ENCODE assay signal across 2 cellular contexts in the genomic region with DNA sequence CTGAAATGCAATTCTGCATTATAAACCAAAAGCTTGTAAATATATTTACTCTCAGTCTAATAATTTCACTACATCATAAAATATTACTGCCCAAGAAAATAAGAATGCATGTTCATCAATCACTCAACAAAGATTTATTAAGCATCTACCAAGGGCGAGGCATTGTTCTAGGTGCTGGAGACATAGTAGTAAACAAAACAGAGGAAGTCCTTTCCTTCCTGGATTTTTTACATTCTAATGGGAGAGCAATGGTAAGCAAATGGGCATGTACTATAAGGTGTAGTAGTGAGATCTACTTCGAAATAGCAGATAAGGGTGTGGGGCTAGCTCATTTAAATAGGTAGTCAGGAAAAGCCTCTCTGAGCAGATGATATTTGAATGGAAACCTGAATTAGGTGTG.
TF ChIP-seq lines count a peak whose summit lies in the region.

No MANE protein-coding gene starts in this region.

TF ChIP-seq in GM23338, 12 proteins besides CTCF, POLR2A, EP300 and RAD21:
- no peak for TF ChIP-seq CREB1 (CRISPR knock-in tag; IDR thresholded peaks at IDR 0.05; ENCODE audit: low read depth)
- no peak for TF ChIP-seq ZNF114 (CRISPR knock-in tag; IDR thresholded peaks at IDR 0.05)
- TF ChIP-seq NANOG (IDR thresholded peaks at IDR 0.05; ENCODE audit: borderline replicate concordance), result no peak
- TF ChIP-seq ZNF331 (CRISPR knock-in tag; IDR thresholded peaks at IDR 0.05; ENCODE audit: low read depth), result no peak
- no peak for TF ChIP-seq JUNB (IDR thresholded peaks at IDR 0.05; ENCODE audit: unreplicated experiment)

TF ChIP-seq in SK-N-SH, 30 proteins besides CTCF, POLR2A, EP300 and RAD21:
- TF ChIP-seq, protein P1, sequence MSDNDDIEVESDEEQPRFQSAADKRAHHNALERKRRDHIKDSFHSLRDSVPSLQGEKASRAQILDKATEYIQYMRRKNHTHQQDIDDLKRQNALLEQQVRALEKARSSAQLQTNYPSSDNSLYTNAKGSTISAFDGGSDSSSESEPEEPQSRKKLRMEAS (IDR thresholded peaks at IDR 0.05; ENCODE audit: low read depth), result no peak
- TF ChIP-seq, protein P2, sequence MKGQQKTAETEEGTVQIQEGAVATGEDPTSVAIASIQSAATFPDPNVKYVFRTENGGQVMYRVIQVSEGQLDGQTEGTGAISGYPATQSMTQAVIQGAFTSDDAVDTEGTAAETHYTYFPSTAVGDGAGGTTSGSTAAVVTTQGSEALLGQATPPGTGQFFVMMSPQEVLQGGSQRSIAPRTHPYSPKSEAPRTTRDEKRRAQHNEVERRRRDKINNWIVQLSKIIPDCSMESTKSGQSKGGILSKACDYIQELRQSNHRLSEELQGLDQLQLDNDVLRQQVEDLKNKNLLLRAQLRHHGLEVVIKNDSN (IDR thresholded peaks at IDR 0.05; ENCODE audit: borderline replicate concordance, low read depth), result no peak
- TF ChIP-seq SIN3A (IDR thresholded peaks at IDR 0.05; ENCODE audit: borderline replicate concordance, low read depth, low read length) (no peak), YY1 (IDR thresholded peaks at IDR 0.05; ENCODE audit: low read depth) (no peak), FOSL2 (IDR thresholded peaks at IDR 0.05; ENCODE audit: borderline replicate concordance, low read depth) (no peak), NFIC (IDR thresholded peaks at IDR 0.05; ENCODE audit: borderline replicate concordance) (no peak), MEF2A (IDR thresholded peaks at IDR 0.05; ENCODE audit: borderline replicate concordance, low read depth) (no peak), FOXJ3 (CRISPR knock-in tag; IDR thresholded peaks at IDR 0.05) (no peak), RXRA (IDR thresholded peaks at IDR 0.05; ENCODE audit: borderline replicate concordance, low read depth) (no peak), RCOR1 (IDR thresholded peaks at IDR 0.05; ENCODE audit: low read length) (no peak), TEAD4 (IDR thresholded peaks at IDR 0.05; ENCODE audit: borderline replicate concordance, insufficient read depth) (no peak), EZH2phosphoT487 (IDR thresholded peaks at IDR 0.05; ENCODE audit: borderline replicate concordance, low read depth) (no peak), RFX5 (IDR thresholded peaks at IDR 0.05; ENCODE audit: low read length) (no peak), NRF1 (IDR thresholded peaks at IDR 0.05; ENCODE audit: low read depth, low read length) (no peak), MXI1 (IDR thresholded peaks at IDR 0.05; ENCODE audit: low read depth, low read length) (no peak), CHD2 (IDR thresholded peaks at IDR 0.05; ENCODE audit: low read length, partially characterized antibody) (no peak)
- TF ChIP-seq, protein P3, sequence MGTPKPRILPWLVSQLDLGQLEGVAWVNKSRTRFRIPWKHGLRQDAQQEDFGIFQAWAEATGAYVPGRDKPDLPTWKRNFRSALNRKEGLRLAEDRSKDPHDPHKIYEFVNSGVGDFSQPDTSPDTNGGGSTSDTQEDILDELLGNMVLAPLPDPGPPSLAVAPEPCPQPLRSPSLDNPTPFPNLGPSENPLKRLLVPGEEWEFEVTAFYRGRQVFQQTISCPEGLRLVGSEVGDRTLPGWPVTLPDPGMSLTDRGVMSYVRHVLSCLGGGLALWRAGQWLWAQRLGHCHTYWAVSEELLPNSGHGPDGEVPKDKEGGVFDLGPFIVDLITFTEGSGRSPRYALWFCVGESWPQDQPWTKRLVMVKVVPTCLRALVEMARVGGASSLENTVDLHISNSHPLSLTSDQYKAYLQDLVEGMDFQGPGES (IDR thresholded peaks at IDR 0.05; ENCODE audit: low read depth, low read length), result no peak
TF ChIP-seq in SK-N-SH: peak in this region for 0.
